Comparison of ENCODE assay signal across 1 cellular context in genomic region chr6:5275497-5275896, GRCh38.
TF ChIP-seq lines count a peak whose summit lies in the region.

No MANE protein-coding gene starts in this region.

TF ChIP-seq in IMR-90, 13 proteins besides CTCF, POLR2A, EP300 and RAD21:
- TF ChIP-seq RCOR1 (IDR thresholded peaks at IDR 0.05; ENCODE audit: insufficient replicate concordance, low read length) (no peak), BHLHE40 (IDR thresholded peaks at IDR 0.05; ENCODE audit: low read depth, low read length) (no peak), RFX5 (IDR thresholded peaks at IDR 0.05; ENCODE audit: low read depth, low read length) (no peak), FOS (IDR thresholded peaks at IDR 0.05; ENCODE audit: low read depth, low read length) (no peak), MAFK (IDR thresholded peaks at IDR 0.05; ENCODE audit: low read depth, low read length) (no peak), MAZ (IDR thresholded peaks at IDR 0.05; ENCODE audit: borderline replicate concordance, low read depth, low read length) (no peak), CEBPB (IDR thresholded peaks at IDR 0.05; ENCODE audit: low read depth, low read length) (no peak), ELK1 (IDR thresholded peaks at IDR 0.05; ENCODE audit: borderline replicate concordance, low read depth, low read length) (no peak), SMC3 (IDR thresholded peaks at IDR 0.05; ENCODE audit: low read depth, low read length) (no peak), MXI1 (IDR thresholded peaks at IDR 0.05; ENCODE audit: borderline replicate concordance, low read depth, low read length) (no peak), CHD1 (IDR thresholded peaks at IDR 0.05; ENCODE audit: low read depth, low read length) (no peak), NFE2L2 (IDR thresholded peaks at IDR 0.05; ENCODE audit: low read depth, low read length) (no peak)
- TF ChIP-seq, protein P1, sequence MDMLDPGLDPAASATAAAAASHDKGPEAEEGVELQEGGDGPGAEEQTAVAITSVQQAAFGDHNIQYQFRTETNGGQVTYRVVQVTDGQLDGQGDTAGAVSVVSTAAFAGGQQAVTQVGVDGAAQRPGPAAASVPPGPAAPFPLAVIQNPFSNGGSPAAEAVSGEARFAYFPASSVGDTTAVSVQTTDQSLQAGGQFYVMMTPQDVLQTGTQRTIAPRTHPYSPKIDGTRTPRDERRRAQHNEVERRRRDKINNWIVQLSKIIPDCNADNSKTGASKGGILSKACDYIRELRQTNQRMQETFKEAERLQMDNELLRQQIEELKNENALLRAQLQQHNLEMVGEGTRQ (IDR thresholded peaks at IDR 0.05; ENCODE audit: low read depth, low read length): no peak
TF ChIP-seq in IMR-90: peak in this region for 0.
